Comparison of ENCODE assay signal across 1 cellular context in the genomic region with DNA sequence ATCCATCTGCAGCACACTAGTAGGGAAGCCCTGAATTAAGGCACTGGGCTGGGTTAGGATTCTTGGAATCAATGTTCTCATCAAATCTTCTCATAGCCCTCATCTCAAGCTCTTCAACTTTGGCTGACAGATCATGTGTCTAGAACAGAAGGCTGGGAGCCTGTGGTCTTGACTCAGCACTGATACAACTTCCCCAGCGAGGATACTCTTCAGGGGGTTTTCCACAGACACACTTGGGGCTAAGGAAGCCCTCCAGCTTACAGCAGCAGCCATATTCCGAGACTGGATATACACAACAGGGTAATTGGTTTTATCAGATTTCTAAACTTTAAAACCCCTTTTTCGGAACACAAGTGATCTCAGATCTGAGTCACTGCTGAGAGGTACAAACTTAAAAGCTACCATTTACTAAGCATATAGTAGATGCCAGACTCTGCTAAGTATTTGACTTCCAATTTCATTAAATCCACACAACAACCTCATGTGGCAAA.
TF ChIP-seq lines count a peak whose summit lies in the region.

No MANE protein-coding gene starts in this region.

TF ChIP-seq in H1, 55 proteins besides CTCF, POLR2A, EP300 and RAD21 (continued from another document):
- no peak for TF ChIP-seq RXRA (IDR thresholded peaks at IDR 0.05; ENCODE audit: insufficient read depth, low read depth, low read length)
- TF ChIP-seq MAFK (IDR thresholded peaks at IDR 0.05; ENCODE audit: low read depth, low read length), result no peak
- no peak for TF ChIP-seq SP4 (IDR thresholded peaks at IDR 0.05; ENCODE audit: low read length)
- TF ChIP-seq EGR1 (IDR thresholded peaks at IDR 0.05; ENCODE audit: borderline replicate concordance, low read depth, low read length), result no peak
TF ChIP-seq in H1: peak in this region for 0.
